12 cellular contexts compared by ENCODE assay signal in genomic region chr19:1789282-1790020, GRCh38. TPM values are rescaled to one million over a fixed set of nuclear protein-coding genes. Genes with fewer than 3 reads are reported as not detected.
DNase-seq lines count a peak whose midpoint lies in the region; ATAC-seq and TF ChIP-seq lines count a peak whose summit lies in the region.
"Had no signal": no experiment of that assay in that cellular context is flagged by ENCODE, and none has a peak within 500 bp of the region (broad histone marks: within the 10 kb centered on the region; RNA-seq: fewer than 3 reads in every experiment).

No MANE protein-coding gene starts in this region.

- H3K27me3 ChIP-seq in SK-N-SH (ENCODE audit: insufficient read depth) (peaks cover 23% of the 10 kb centered on the region), iPS-15b (ENCODE audit: control insufficient read depth, insufficient read depth, low read length) (peaks cover 9% of the 10 kb centered on the region), skeletal muscle satellite cell (ENCODE audit: control insufficient read depth, insufficient read depth, low read length) (peaks cover 16% of the 10 kb centered on the region)

- H3K4me1 Mint-ChIP-seq in CD14-positive monocyte = no peaks in the 10 kb centered on the region
- H3K4me1 Mint-ChIP-seq in activated CD4-positive, alpha-beta T cell treated with anti-CD3 and anti-CD28 coated beads for 36 hours = peaks cover 3% of the 10 kb centered on the region

- H3K9me3 ChIP-seq in SK-N-SH (no peaks in the 10 kb centered on the region), iPS-15b (ENCODE audit: control insufficient read depth, insufficient read depth, low read length) (no peaks in the 10 kb centered on the region), skeletal muscle satellite cell (replicated peaks; ENCODE audit: low read length) (no peaks in the 10 kb centered on the region)

- H3K9ac ChIP-seq in SK-N-SH (no peak overlapping the region), iPS-15b (ENCODE audit: low read depth, low read length) (no peak overlapping the region), skeletal muscle satellite cell (ENCODE audit: low read depth, low read length) (no peak overlapping the region)

- peak overlapping the region in 1 of 2 donors; percentile 42 for H3K4me3 Mint-ChIP-seq in CD14-positive monocyte
- no peak overlapping the region for H3K4me3 Mint-ChIP-seq in activated CD4-positive, alpha-beta T cell treated with anti-CD3 and anti-CD28 coated beads for 36 hours
- H3K4me3 Mint-ChIP-seq: activated T-cell treated with anti-CD3 and anti-CD28 coated beads, Interleukin-2, amount 50 U/mL, for 24 hours had no signal

- H3K36me3 ChIP-seq in SK-N-SH (replicated peaks in 1 of 2; ENCODE audit: control insufficient read depth in 1 of 2, insufficient read depth in 2 of 2, low read length in 1 of 2) = no peaks in the 10 kb centered on the region
- no peaks in the 10 kb centered on the region for H3K36me3 ChIP-seq in iPS-15b (ENCODE audit: control insufficient read depth, insufficient read depth, low read length)
- no peaks in the 10 kb centered on the region for H3K36me3 ChIP-seq in skeletal muscle satellite cell (ENCODE audit: insufficient read depth, low read length)

- TF ChIP-seq RAD21 in SK-N-SH (IDR thresholded peaks at IDR 0.05; ENCODE audit: low read length) = no peak

- TF ChIP-seq EP300 in SK-N-SH (IDR thresholded peaks at IDR 0.05; ENCODE audit: borderline replicate concordance in 1 of 2, low read depth in 1 of 2, low read length in 1 of 2) = no peak

- POLR2A ChIA-PET in SK-N-SH (lab: Yijun Ruan, JAX) = no interaction called here
- POLR2A ChIA-PET in activated CD4-positive, alpha-beta T cell treated with anti-CD3 and anti-CD28 coated beads for 36 hours (lab: Charles Lee) = interaction anchor here (0.6 kb wide), 1 partner anchor 302 kb away, joined by 3 read pairs; no protein-coding TSS in a partner anchor

- CTCF ChIA-PET in SK-N-SH (lab: Yijun Ruan, JAX) = interaction anchor here (0.8 to 12.6 kb wide), 25 partner anchors 8 to 243 kb away, joined by 3 to 143 read pairs (median 6); partner anchors contain the start of gene ATP8B3
- CTCF ChIA-PET in activated CD4-positive, alpha-beta T cell treated with anti-CD3 and anti-CD28 coated beads for 36 hours (lab: Charles Lee) = interaction anchor here (0.5 to 2.0 kb wide), 4 partner anchors 24 to 321 kb away, joined by 3 to 4 read pairs (median 3); no protein-coding TSS in a partner anchor

- H3K9me3 Mint-ChIP-seq in CD14-positive monocyte = peaks cover 0 to 9% (median 7%) of the 10 kb centered on the region in 7 donors
- no peaks in the 10 kb centered on the region for H3K9me3 Mint-ChIP-seq in activated CD4-positive, alpha-beta T cell treated with anti-CD3 and anti-CD28 coated beads for 36 hours (ENCODE audit: low read depth)
- H3K9me3 Mint-ChIP-seq: activated T-cell treated with anti-CD3 and anti-CD28 coated beads, Interleukin-2, amount 50 U/mL, for 24 hours had no signal

- no peaks in the 10 kb centered on the region for H3F3A ChIP-seq in SK-N-SH (replicated peaks; ENCODE audit: insufficient read depth)

- H3K4me3 ChIP-seq in SK-N-SH (ENCODE audit: low read depth in 2 of 2, low read length in 1 of 2) = no peak overlapping the region; a peak in 1 of 4 replicates
- peak overlapping the region; percentile 39 for H3K4me3 ChIP-seq in iPS-15b (ENCODE audit: low read depth, low read length)
- no peak overlapping the region for H3K4me3 ChIP-seq in skeletal muscle satellite cell (ENCODE audit: low read length)

- H3K27ac Mint-ChIP-seq in CD14-positive monocyte = no peak overlapping the region
- H3K27ac Mint-ChIP-seq in activated CD4-positive, alpha-beta T cell treated with anti-CD3 and anti-CD28 coated beads for 36 hours = no peak overlapping the region
- H3K27ac Mint-ChIP-seq: activated T-cell treated with anti-CD3 and anti-CD28 coated beads, Interleukin-2, amount 50 U/mL, for 24 hours had no signal

- no peaks in the 10 kb centered on the region for H4K20me1 ChIP-seq in SK-N-SH (ENCODE audit: insufficient read depth)

- TF ChIP-seq CTCF in SK-N-SH (IDR thresholded peaks at IDR 0.05) = no peak
- TF ChIP-seq CTCF in CD14-positive monocyte (IDR thresholded peaks at IDR 0.05) = no peak

- H3K4me2 ChIP-seq in SK-N-SH (no peak overlapping the region), skeletal muscle satellite cell (ENCODE audit: low read length) (peak overlapping the region; percentile 56)

- H3K4me1 ChIP-seq in SK-N-SH (ENCODE audit: control insufficient read depth in 1 of 2, insufficient read depth in 2 of 2, low read depth in 1 of 2, low read length in 1 of 2) (no peaks in the 10 kb centered on the region; a peak in 1 of 4 replicates), iPS-15b (ENCODE audit: control insufficient read depth, insufficient read depth, low read length) (peaks cover under 1% of the 10 kb centered on the region), skeletal muscle satellite cell (ENCODE audit: control insufficient read depth, insufficient read depth, low read length) (peaks cover 3% of the 10 kb centered on the region)

- DNase-seq in DMS53 (lab: John Stamatoyannopoulos, UW) (peak; percentile 55), DMS53 treated with DMSO at 0.1 percent for 48 hours (lab: John Stamatoyannopoulos, UW; ENCODE audit: unreplicated experiment) (no peak), SK-N-SH (peak; percentile 67), CD14-positive monocyte (ENCODE audit: low spot score) (no peak)
- no peak for DNase-seq in activated CD4-positive, alpha-beta T cell treated with anti-CD3 and anti-CD28 coated beads for 36 hours

- ATAC-seq in HG03469 (IDR thresholded peaks at IDR 0.05; ENCODE audit: unreplicated experiment) = no peak
- no peak for ATAC-seq in activated CD4-positive, alpha-beta T cell treated with anti-CD3 and anti-CD28 coated beads for 36 hours

- H3K27me3 Mint-ChIP-seq in CD14-positive monocyte (ENCODE audit: low read depth in 3 of 3) = peaks cover 8 to 41% (median 18%) of the 10 kb centered on the region in 3 donors
- H3K27me3 Mint-ChIP-seq in activated CD4-positive, alpha-beta T cell treated with anti-CD3 and anti-CD28 coated beads for 36 hours = peaks cover 12% of the 10 kb centered on the region

- intact Hi-C loops in CD14-positive monocyte (cut with micrococcal nuclease) = loop anchor here in 1 of 2 donors (5.0 kb wide), 1 partner anchor 38 kb away; no protein-coding TSS in a partner anchor
- intact Hi-C loops in activated CD4-positive, alpha-beta T cell treated with anti-CD3 and anti-CD28 coated beads for 36 hours (cut with DNase I, micrococcal nuclease) = loop anchor here in 1 of 2 experiments (1.0 to 10.0 kb wide), 3 partner anchors 24 to 115 kb away; no protein-coding TSS in a partner anchor

- H2AFZ ChIP-seq in SK-N-SH (ENCODE audit: low read depth) = no peak overlapping the region

- H3K36me3 Mint-ChIP-seq in CD14-positive monocyte = no peaks in the 10 kb centered on the region
- no peaks in the 10 kb centered on the region for H3K36me3 Mint-ChIP-seq in activated CD4-positive, alpha-beta T cell treated with anti-CD3 and anti-CD28 coated beads for 36 hours (ENCODE audit: low read depth)

- H3K9me2 ChIP-seq in SK-N-SH = no peaks in the 10 kb centered on the region

- H3K79me2 ChIP-seq in SK-N-SH (ENCODE audit: insufficient read depth) = no peaks in the 10 kb centered on the region

- WGBS in SK-N-SH (ENCODE audit: low lambda C conversion rate) = 7% methylated on average over 41 of the region's 58 CpGs

- no peak overlapping the region for H3K27ac ChIP-seq in SK-N-SH (ENCODE audit: low read depth in 2 of 2, low read length in 1 of 2)

TF ChIP-seq in SK-N-SH, 30 proteins besides CTCF, POLR2A, EP300 and RAD21:
- TF ChIP-seq NRF1 (IDR thresholded peaks at IDR 0.05; ENCODE audit: low read depth, low read length) (no peak), POLR2AphosphoS5 (IDR thresholded peaks at IDR 0.05; ENCODE audit: low read depth, low read length) (no peak), TCF12 (IDR thresholded peaks at IDR 0.05) (no peak), GATA2 (CRISPR knock-in tag; IDR thresholded peaks at IDR 0.05) (no peak), SMC3 (IDR thresholded peaks at IDR 0.05; ENCODE audit: low read depth, low read length) (no peak), FOXJ3 (CRISPR knock-in tag; IDR thresholded peaks at IDR 0.05) (no peak), RCOR1 (IDR thresholded peaks at IDR 0.05; ENCODE audit: low read length) (no peak), ELF1 (IDR thresholded peaks at IDR 0.05) (no peak)

RNA-seq across cellular contexts. Expression of gene ATP8B3, which starts 22.6 kb away (rescaled TPM):
- polyA plus RNA-seq in SK-N-SH (2012; rRNA removed) (6.2 and 8.0 TPM in 2 replicates), CD14-positive monocyte (1 to 10 TPM; 1.6 to 1.8 TPM)
- 3.1 and 4.9 TPM in 2 replicates for polyA plus RNA-seq in SK-N-SH (2012; cell fraction: cytosol; rRNA removed)
- polyA plus RNA-seq in SK-N-SH (2012; cell fraction: nucleus; rRNA removed) = 20.8 and 25.6 TPM in 2 replicates
- total RNA-seq in skeletal muscle satellite cell (2012; rRNA removed) = 0.76 and 0.87 TPM in 2 replicates
- total RNA-seq in activated CD4-positive, alpha-beta T cell treated with anti-CD3 and anti-CD28 coated beads for 36 hours = 1 to 10 TPM; 7.9 to 8.4 TPM

RNA-seq across cellular contexts. Expression of gene ONECUT3, which starts 36.1 kb away (rescaled TPM):
- polyA plus RNA-seq in SK-N-SH (2012; rRNA removed) (not detected in 2 replicates), CD14-positive monocyte (not detected)
- not detected in 2 replicates for polyA plus RNA-seq in SK-N-SH (2012; cell fraction: cytosol; rRNA removed)
- not detected in 2 replicates for polyA plus RNA-seq in SK-N-SH (2012; cell fraction: nucleus; rRNA removed)
- not detected in 2 replicates for total RNA-seq in skeletal muscle satellite cell (2012; rRNA removed)
- total RNA-seq in activated CD4-positive, alpha-beta T cell treated with anti-CD3 and anti-CD28 coated beads for 36 hours = not detected
- total RNA-seq: A172, fibroblast of villous mesenchyme had no signal
- polyA plus RNA-seq: adipose tissue had no signal

RNA-seq across cellular contexts. Expression of gene REXO1, which starts 58.8 kb away (rescaled TPM):
- polyA plus RNA-seq in SK-N-SH (2012; rRNA removed) = 9.0 and 18.8 TPM in 2 replicates
- polyA plus RNA-seq in SK-N-SH (2012; cell fraction: cytosol; rRNA removed) = 7.1 and 12.6 TPM in 2 replicates
- polyA plus RNA-seq in SK-N-SH (2012; cell fraction: nucleus; rRNA removed) = 87.2 and 224 TPM in 2 replicates
- 10.7 and 13.7 TPM in 2 replicates for total RNA-seq in skeletal muscle satellite cell (2012; rRNA removed)
- 1 to 10 TPM; 2.8 to 3.0 TPM for polyA plus RNA-seq in CD14-positive monocyte
- 10 to 100 TPM; 39.3 to 49.8 TPM for total RNA-seq in activated CD4-positive, alpha-beta T cell treated with anti-CD3 and anti-CD28 coated beads for 36 hours

Comparison
In these comparisons a context has a peak if more than half of its experiments do, and no peak if none do; other contexts are left out.
1. DNase-seq: peak in DMS53 (single experiment) and SK-N-SH (single experiment); none in DMS53 treated with DMSO at 0.1 percent for 48 hours (single experiment), CD14-positive monocyte (single experiment) and activated CD4-positive, alpha-beta T cell treated with anti-CD3 and anti-CD28 coated beads for 36 hours (single experiment).